Comparison of ENCODE assay signal across 33 cellular contexts in the genomic region with DNA sequence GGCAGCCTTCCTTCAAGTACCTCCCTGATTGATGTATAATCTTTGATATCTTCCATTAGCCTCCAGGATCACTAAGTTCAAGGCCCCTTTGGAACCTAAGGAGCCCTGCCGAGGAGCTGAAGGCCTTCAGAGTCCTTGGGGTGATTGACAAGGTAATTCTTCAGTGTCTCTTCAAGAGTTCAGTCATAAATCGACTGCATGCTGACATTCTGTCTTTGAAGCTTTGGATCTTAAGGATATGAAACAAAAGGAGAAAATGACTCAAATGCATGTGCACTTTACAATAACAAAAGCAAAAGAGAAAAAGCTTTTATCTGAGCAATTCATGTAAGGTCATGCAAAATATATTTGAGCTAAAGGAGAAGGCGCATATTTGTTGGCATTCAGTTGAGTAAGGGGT.
"Had no signal": no experiment of that assay in that cellular context is flagged by ENCODE, and none has a peak within 500 bp of the region (broad histone marks: within the 10 kb centered on the region; RNA-seq: fewer than 3 reads in every experiment).

No MANE protein-coding gene starts in this region.

- H3K4me3 Mint-ChIP-seq: activated CD4-positive, alpha-beta memory T cell treated with anti-CD3 and anti-CD28 coated beads for 36 hours; activated naive CD4-positive, alpha-beta T cell treated with anti-CD3 and anti-CD28 coated beads, Interleukin-2, amount 10 ng/mL, durations not matched to agents 7 days and 5 days; activated naive CD8-positive, alpha-beta T cell treated with anti-CD3 and anti-CD28 coated beads, Interleukin-2, amount 10 ng/mL, durations not matched to agents 7 days and 5 days; activated T-cell treated with anti-CD3 and anti-CD28 coated beads, Interleukin-2, amount 50 U/mL, for 24 hours; brain; effector memory CD8-positive, alpha-beta T cell; natural killer cell treated with Interleukin-12 subunit alpha and Interleukin-12 subunit beta and Interleukin-15 and Interleukin-18, amount 100 ng/mL, for 72 hours; stimulated activated memory B cell treated with anti-CD40 and anti-IgM and Interleukin-4, amounts not matched to agents 10 μg/mL and 1 μg/mL and 100 μg/mL, for 72 hours; stimulated activated naive CD8-positive, alpha-beta T cell treated with anti-CD3 and anti-CD28 coated beads, Interleukin-15, amount 100 ng/mL, for 72 hours; type B pancreatic cell had no signal

- DNase-seq: activated CD4-positive, alpha-beta memory T cell treated with anti-CD3 and anti-CD28 coated beads for 36 hours; activated CD4-positive, alpha-beta T cell treated with anti-CD3 and anti-CD28 coated beads for 4 hours; activated CD8-positive, alpha-beta memory T cell treated with anti-CD3 and anti-CD28 coated beads, Interleukin-2, amount 50 U/mL, for 48 hours; activated gamma-delta T cell; activated naive CD4-positive, alpha-beta T cell treated with anti-CD3 and anti-CD28 coated beads, Interleukin-2, amount 10 ng/mL, durations not matched to agents 7 days and 5 days; activated naive CD8-positive, alpha-beta T cell treated with anti-CD3 and anti-CD28 coated beads, Interleukin-2, amount 10 ng/mL, durations not matched to agents 7 days and 5 days; activated T-cell treated with anti-CD3 and anti-CD28 coated beads, Interleukin-2, amount 50 U/mL, for 24 hours; cerebellar nuclear complex; effector memory CD8-positive, alpha-beta T cell; esophagus squamous epithelium; foreskin melanocyte; left cardiac atrium; left ventricle myocardium superior; mucosa of descending colon; ovary; retina; stimulated activated CD4-positive, alpha-beta T cell treated with anti-CD3 and anti-CD28 coated beads, Interleukin-12 subunit alpha, Interleukin-12 subunit beta, amount 100 ng/mL, for 4 hours; stimulated activated CD4-positive, alpha-beta T cell treated with anti-CD3 and anti-CD28 coated beads, Interleukin-4, amount 100 ng/mL, for 24 hours; stimulated activated CD8-positive, alpha-beta memory T cell treated with anti-CD3 and anti-CD28 coated beads, Interleukin-4, amount 100 ng/mL, for 48 hours; stimulated activated naive CD8-positive, alpha-beta T cell treated with anti-CD3 and anti-CD28 coated beads, Interleukin-15, amount 100 ng/mL, for 72 hours; substantia nigra; T-helper 1 cell; uterus had no signal

- ATAC-seq: effector memory CD8-positive, alpha-beta T cell; left cardiac atrium; left ventricle myocardium superior; mucosa of descending colon; natural killer cell treated with Interleukin-12 subunit alpha and Interleukin-12 subunit beta and Interleukin-15 and Interleukin-18, amount 100 ng/mL, for 72 hours; sciatic nerve; stimulated activated memory B cell treated with anti-CD40 and anti-IgM and Interleukin-4, amounts not matched to agents 10 μg/mL and 1 μg/mL and 100 μg/mL, for 72 hours; stimulated activated naive CD8-positive, alpha-beta T cell treated with anti-CD3 and anti-CD28 coated beads, Interleukin-15, amount 100 ng/mL, for 72 hours had no signal

- H3K27ac Mint-ChIP-seq: activated CD4-positive, alpha-beta memory T cell treated with anti-CD3 and anti-CD28 coated beads for 36 hours; activated naive CD4-positive, alpha-beta T cell treated with anti-CD3 and anti-CD28 coated beads, Interleukin-2, amount 10 ng/mL, durations not matched to agents 7 days and 5 days; activated naive CD8-positive, alpha-beta T cell treated with anti-CD3 and anti-CD28 coated beads, Interleukin-2, amount 10 ng/mL, durations not matched to agents 7 days and 5 days; activated T-cell treated with anti-CD3 and anti-CD28 coated beads, Interleukin-2, amount 50 U/mL, for 24 hours; brain; natural killer cell treated with Interleukin-12 subunit alpha and Interleukin-12 subunit beta and Interleukin-15 and Interleukin-18, amount 100 ng/mL, for 72 hours; stimulated activated memory B cell treated with anti-CD40 and anti-IgM and Interleukin-4, amounts not matched to agents 10 μg/mL and 1 μg/mL and 100 μg/mL, for 72 hours; stimulated activated naive CD8-positive, alpha-beta T cell treated with anti-CD3 and anti-CD28 coated beads, Interleukin-15, amount 100 ng/mL, for 72 hours; type B pancreatic cell had no signal

- H3K36me3 ChIP-seq: cardiac muscle cell, ovary, prostate gland, uterus had no signal

- H3K9me3 Mint-ChIP-seq: activated CD4-positive, alpha-beta memory T cell treated with anti-CD3 and anti-CD28 coated beads for 36 hours; activated naive CD4-positive, alpha-beta T cell treated with anti-CD3 and anti-CD28 coated beads, Interleukin-2, amount 10 ng/mL, durations not matched to agents 7 days and 5 days; activated naive CD8-positive, alpha-beta T cell treated with anti-CD3 and anti-CD28 coated beads, Interleukin-2, amount 10 ng/mL, durations not matched to agents 7 days and 5 days; natural killer cell treated with Interleukin-12 subunit alpha and Interleukin-12 subunit beta and Interleukin-15 and Interleukin-18, amount 100 ng/mL, for 72 hours; stimulated activated memory B cell treated with anti-CD40 and anti-IgM and Interleukin-4, amounts not matched to agents 10 μg/mL and 1 μg/mL and 100 μg/mL, for 72 hours; type B pancreatic cell had no signal

- H3K4me1 ChIP-seq: ascending aorta, esophagus squamous epithelium, prostate gland, uterus had no signal

- H3K27me3 ChIP-seq: ascending aorta, cardiac muscle cell, esophagus squamous epithelium, ovary, uterus had no signal

- H3K4me1 Mint-ChIP-seq: activated naive CD4-positive, alpha-beta T cell treated with anti-CD3 and anti-CD28 coated beads, Interleukin-2, amount 10 ng/mL, durations not matched to agents 7 days and 5 days; brain; stimulated activated memory B cell treated with anti-CD40 and anti-IgM and Interleukin-4, amounts not matched to agents 10 μg/mL and 1 μg/mL and 100 μg/mL, for 72 hours; stimulated activated naive CD8-positive, alpha-beta T cell treated with anti-CD3 and anti-CD28 coated beads, Interleukin-15, amount 100 ng/mL, for 72 hours had no signal

- H3K27me3 Mint-ChIP-seq: activated CD4-positive, alpha-beta memory T cell treated with anti-CD3 and anti-CD28 coated beads for 36 hours; activated naive CD4-positive, alpha-beta T cell treated with anti-CD3 and anti-CD28 coated beads, Interleukin-2, amount 10 ng/mL, durations not matched to agents 7 days and 5 days; activated naive CD8-positive, alpha-beta T cell treated with anti-CD3 and anti-CD28 coated beads, Interleukin-2, amount 10 ng/mL, durations not matched to agents 7 days and 5 days; activated T-cell treated with anti-CD3 and anti-CD28 coated beads, Interleukin-2, amount 50 U/mL, for 24 hours; brain; effector memory CD8-positive, alpha-beta T cell; natural killer cell treated with Interleukin-12 subunit alpha and Interleukin-12 subunit beta and Interleukin-15 and Interleukin-18, amount 100 ng/mL, for 72 hours; stimulated activated memory B cell treated with anti-CD40 and anti-IgM and Interleukin-4, amounts not matched to agents 10 μg/mL and 1 μg/mL and 100 μg/mL, for 72 hours; stimulated activated naive CD8-positive, alpha-beta T cell treated with anti-CD3 and anti-CD28 coated beads, Interleukin-15, amount 100 ng/mL, for 72 hours; type B pancreatic cell had no signal

- H3K9me3 ChIP-seq: ascending aorta, esophagus squamous epithelium, mucosa of descending colon, ovary, prostate gland, uterus had no signal

- H3K4me3 ChIP-seq: ascending aorta, cardiac muscle cell, coronary artery, esophagus squamous epithelium, mucosa of descending colon, ovary, prostate gland, skin epidermis, uterus had no signal
